Comparison of ENCODE assay signal across 8 cellular contexts in the genomic region with DNA sequence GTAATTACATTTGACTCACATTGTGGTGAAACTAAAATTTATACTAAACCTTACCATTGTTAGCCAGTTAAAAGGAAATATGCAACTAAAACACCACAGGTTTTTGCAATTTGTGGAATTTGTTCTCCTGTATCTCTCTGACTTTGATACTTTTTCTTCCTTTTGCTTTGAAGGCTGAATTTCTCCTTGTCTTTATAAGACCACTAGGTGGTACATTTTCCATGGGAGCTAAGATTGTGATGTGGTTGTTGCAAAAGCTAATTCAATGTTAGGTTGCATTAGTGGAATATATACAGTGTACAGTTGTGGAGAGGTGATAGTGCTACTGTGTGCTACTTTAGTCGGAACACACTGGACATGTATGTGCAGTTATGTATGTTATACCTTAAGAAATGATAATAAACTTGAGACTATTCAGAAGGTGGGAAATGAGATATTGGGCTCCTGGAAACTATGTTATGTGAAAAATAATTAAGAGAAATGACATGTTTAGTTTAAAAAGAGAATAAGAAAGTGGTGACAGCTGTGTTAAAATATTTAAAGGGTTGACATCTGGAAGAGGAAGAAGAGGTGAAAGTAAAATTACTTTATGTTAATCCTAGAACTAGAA.
DNase-seq lines count a peak whose midpoint lies in the region; ATAC-seq and TF ChIP-seq lines count a peak whose summit lies in the region.

No MANE protein-coding gene starts in this region.

- no peak for TF ChIP-seq POLR2A in stomach (IDR thresholded peaks at IDR 0.05)

- H3K27ac ChIP-seq in stomach (no peak overlapping the region), aorta (ENCODE audit: low read depth in 1 of 2, low read length in 2 of 2) (no peak overlapping the region)

- H3K36me3 ChIP-seq in stomach (no peaks in the 10 kb centered on the region), aorta (ENCODE audit: control insufficient read depth in 1 of 2, insufficient read depth in 2 of 2, low read length in 1 of 2) (no peaks in the 10 kb centered on the region)

- TF ChIP-seq CTCF in GM13977 (IDR thresholded peaks at IDR 0.05; ENCODE audit: extremely low read depth, insufficient read depth, missing control alignments) = peak; percentile 28
- peak in 4 of 7 experiments; percentile 18 to 65 (median 32) for TF ChIP-seq CTCF in stomach (IDR thresholded peaks at IDR 0.05)

- intact Hi-C loops in stomach (cut with DNase I; ENCODE audit: low total_unique reads) (loop anchor here (10.0 kb wide), 1 partner anchor 229 kb away; no protein-coding TSS in a partner anchor), aorta (cut with DNase I) (loop anchor here (5.0 to 10.0 kb wide), 2 partner anchors 219 to 226 kb away; no protein-coding TSS in a partner anchor)

- H3K4me1 ChIP-seq in stomach = no peaks in the 10 kb centered on the region
- no peaks in the 10 kb centered on the region for H3K4me1 ChIP-seq in aorta (ENCODE audit: control insufficient read depth in 1 of 2, insufficient read depth in 2 of 2, low read length in 2 of 2)

- H3K27me3 ChIP-seq in stomach (no peaks in the 10 kb centered on the region), aorta (ENCODE audit: control insufficient read depth in 1 of 2, insufficient read depth in 2 of 2, low read length in 1 of 2) (no peaks in the 10 kb centered on the region)

- H3K4me3 ChIP-seq in stomach (no peak overlapping the region), aorta (ENCODE audit: low read length in 2 of 2) (no peak overlapping the region)

- no peaks in the 10 kb centered on the region for H3K9me3 ChIP-seq in stomach
- H3K9me3 ChIP-seq in aorta (ENCODE audit: control insufficient read depth, low read length) = peaks cover 2% of the 10 kb centered on the region

- ATAC-seq in aorta (ENCODE audit: low FRiP score) = no peak
- no peak for ATAC-seq in HG03045 (IDR thresholded peaks at IDR 0.05; ENCODE audit: unreplicated experiment)

- DNase-seq in ACHN (peak; percentile 35), GM13977 (ENCODE audit: low spot score) (no peak), RKO (ENCODE audit: low spot score) (peak; percentile 60), foreskin melanocyte (peak; percentile 30), stomach (no peak), aorta (no peak), NCI-H1436 (lab: John Stamatoyannopoulos, UW) (no peak)

- in situ Hi-C loops in ACHN (cut with HindIII; ENCODE audit: low pct_ligation_motif_present, low pct_unique_long_range_greater_than_20kb, low sequenced_read_pairs) (no loop called here), GM13977 (cut with MboI; ENCODE audit: low pct_unique_long_range_greater_than_20kb, low sequenced_read_pairs, unreplicated experiment) (no loop called here)

- 26 to 41% (median 34%) methylated on average over 1 of the region's 1 CpG for WGBS in stomach, 5 donors
- 22 to 23% methylated on average over 1 of the region's 1 CpG for WGBS in aorta, 2 donors

- TF ChIP-seq EP300 in stomach (IDR thresholded peaks at IDR 0.05) = no peak

Comparison
In these comparisons a context has a peak if more than half of its experiments do, and no peak if none do; other contexts are left out.
1. DNase-seq: peak in ACHN (single experiment), RKO (single experiment) and foreskin melanocyte (single experiment); none in GM13977 (single experiment), stomach (single experiment), aorta (0 of 2) and NCI-H1436 (single experiment).